Comparison of ENCODE assay signal across 1 cellular context in the genomic region with DNA sequence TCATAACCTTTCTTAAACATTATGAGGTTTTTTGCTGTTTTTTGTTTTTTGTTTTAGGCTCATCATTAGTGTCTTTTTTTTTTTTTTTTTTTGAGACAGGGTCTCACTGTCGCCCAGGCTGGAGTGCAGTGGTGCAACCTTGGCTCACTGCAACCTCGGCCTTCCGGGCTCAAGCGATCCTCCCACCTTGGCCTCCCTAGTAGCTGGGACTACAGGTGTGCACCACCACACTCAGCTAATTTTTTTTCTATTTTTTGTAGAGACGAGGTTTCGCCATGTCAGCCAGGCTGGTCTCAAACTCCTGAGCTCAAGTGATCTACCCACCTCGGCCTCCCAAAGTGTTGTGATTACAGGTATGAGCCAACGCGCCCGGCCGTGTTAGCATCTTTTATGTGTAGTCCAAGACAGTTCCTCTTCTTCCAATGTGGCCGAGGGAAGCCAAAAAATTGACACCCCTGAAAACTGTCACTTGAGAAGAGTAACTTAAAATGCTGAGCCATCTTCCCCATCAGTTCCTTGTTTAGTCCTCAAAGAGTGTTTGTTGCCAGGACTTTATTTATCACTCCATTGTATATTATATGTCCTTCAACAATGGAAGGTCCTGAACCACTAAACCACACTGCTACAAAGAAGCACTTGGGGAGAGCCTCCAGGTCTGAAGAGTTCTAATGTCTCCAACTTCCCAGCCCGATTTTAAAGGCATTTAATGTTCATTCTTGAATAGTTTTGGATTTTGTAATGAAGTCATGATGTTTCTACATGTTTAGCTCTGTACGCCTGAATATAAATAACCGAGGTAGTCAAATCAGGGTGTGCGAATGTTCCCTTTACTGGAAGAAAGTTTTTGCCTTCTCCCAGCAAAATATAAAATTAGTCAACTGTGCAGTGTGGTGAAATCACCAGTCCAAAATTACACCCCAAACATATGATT.
TF ChIP-seq lines count a peak whose summit lies in the region.

No MANE protein-coding gene starts in this region.

TF ChIP-seq in HEK293T, 16 proteins besides CTCF, POLR2A, EP300 and RAD21:
- TF ChIP-seq, protein P1, sequence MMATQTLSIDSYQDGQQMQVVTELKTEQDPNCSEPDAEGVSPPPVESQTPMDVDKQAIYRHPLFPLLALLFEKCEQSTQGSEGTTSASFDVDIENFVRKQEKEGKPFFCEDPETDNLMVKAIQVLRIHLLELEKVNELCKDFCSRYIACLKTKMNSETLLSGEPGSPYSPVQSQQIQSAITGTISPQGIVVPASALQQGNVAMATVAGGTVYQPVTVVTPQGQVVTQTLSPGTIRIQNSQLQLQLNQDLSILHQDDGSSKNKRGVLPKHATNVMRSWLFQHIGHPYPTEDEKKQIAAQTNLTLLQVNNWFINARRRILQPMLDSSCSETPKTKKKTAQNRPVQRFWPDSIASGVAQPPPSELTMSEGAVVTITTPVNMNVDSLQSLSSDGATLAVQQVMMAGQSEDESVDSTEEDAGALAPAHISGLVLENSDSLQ (IDR thresholded peaks at IDR 0.05), result no peak
- TF ChIP-seq FOXM1 (IDR thresholded peaks at IDR 0.05; ENCODE audit: borderline replicate concordance) (no peak), SP1 (IDR thresholded peaks at IDR 0.05) (no peak), BHLHE40 (IDR thresholded peaks at IDR 0.05; ENCODE audit: borderline replicate concordance) (no peak), TARDBP (IDR thresholded peaks at IDR 0.05) (no peak), HDGF (IDR thresholded peaks at IDR 0.05; ENCODE audit: borderline replicate concordance) (no peak), ZNF384 (IDR thresholded peaks at IDR 0.05) (no peak)
